Comparison of ENCODE assay signal across 8 cellular contexts in the genomic region with DNA sequence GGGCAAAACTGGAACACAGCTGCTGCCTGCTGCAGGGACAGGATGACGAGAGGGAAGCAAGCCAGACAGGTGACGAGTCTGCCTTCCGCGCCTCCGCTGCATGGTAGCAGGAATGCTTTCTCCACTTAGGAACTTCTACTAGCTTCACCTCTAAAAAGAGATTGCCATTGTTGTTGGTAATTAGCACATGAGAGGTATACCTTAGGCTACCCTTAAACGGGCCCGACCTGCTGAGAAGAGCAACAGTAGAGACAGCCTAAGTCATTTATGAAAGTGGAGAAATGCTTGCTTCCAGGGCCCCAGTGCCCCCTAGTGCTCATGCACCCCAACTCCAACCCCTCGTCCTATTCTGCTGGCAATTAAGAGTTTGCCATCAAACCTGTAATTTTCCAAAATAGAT.
A peak's percentile ranks its signal among the peaks of the same experiment; 100 is the strongest.
DNase-seq lines count a peak whose midpoint lies in the region; FAIRE-seq and TF ChIP-seq lines count a peak whose summit lies in the region.

No MANE protein-coding gene starts in this region.

- H4K12ac ChIP-seq in trophoblast cell (ENCODE audit: low read depth, low read length): no peak overlapping the region

- CTCF ChIA-PET in A673 (lab: Charles Lee) (no interaction called here), mammary epithelial cell (lab: Charles Lee; ENCODE audit: low non-redundant PET) (no interaction called here)

- H3K27ac ChIP-seq in A673 (ENCODE audit: low read depth, low read length, poor library complexity, severe bottlenecking) (no peak overlapping the region), mammary epithelial cell (ENCODE audit: insufficient read depth, low read depth, low read length) (no peak overlapping the region), trophoblast cell (ENCODE audit: low read depth, low read length) (no peak overlapping the region)

- H3K18ac ChIP-seq in trophoblast cell (ENCODE audit: low read length): no peak overlapping the region

- no peaks in the 10 kb centered on the region for H3K9me3 ChIP-seq in A673 (ENCODE audit: low read depth, low read length, poor library complexity, severe bottlenecking)
- H3K9me3 ChIP-seq in mammary epithelial cell (replicated peaks; ENCODE audit: insufficient read depth, low read length): no peaks in the 10 kb centered on the region
- no peaks in the 10 kb centered on the region for H3K9me3 ChIP-seq in trophoblast cell (ENCODE audit: insufficient read depth, low read depth, low read length)

- peaks cover 2% of the 10 kb centered on the region for H4K20me1 ChIP-seq in mammary epithelial cell (ENCODE audit: insufficient read depth, low read length)

- H2AK5ac ChIP-seq in trophoblast cell (ENCODE audit: low read length): no peak overlapping the region

- no peak overlapping the region for H3K4ac ChIP-seq in trophoblast cell (ENCODE audit: low read depth, low read length)

- no peak for FAIRE-seq in HTR-8/SVneo (lab: Jason Lieb, UNC)

- no peak overlapping the region for H3K23ac ChIP-seq in trophoblast cell (ENCODE audit: low read length)

- DNase-seq in A673 (ENCODE audit: low spot score) (peak; percentile 12), RPMI7951 (ENCODE audit: low read depth) (peak; percentile 18), mammary epithelial cell (peak; percentile 8), trophoblast cell (peak; percentile 73 to 76), HTR-8/SVneo (ENCODE audit: insufficient read length, low spot score) (no peak), NCI-H2227 (lab: John Stamatoyannopoulos, UW; ENCODE audit: unreplicated experiment) (no peak), epidermal melanocyte (ENCODE audit: insufficient read length, low spot score) (no peak)

- 72% methylated on average over 8 of the region's 8 CpGs for WGBS in mammary epithelial cell (ENCODE audit: low coverage, missing lambda C conversion rate)
- WGBS in trophoblast cell (ENCODE audit: extremely low coverage, insufficient coverage, insufficient read length): no CpG with 5 or more reads among the region's 8 CpGs

- H3K14ac ChIP-seq in trophoblast cell (ENCODE audit: low read length): no peak overlapping the region

- intact Hi-C loops in A673 (cut with micrococcal nuclease; ENCODE audit: unreplicated experiment) (no loop called here), mammary epithelial cell (cut with micrococcal nuclease) (loop anchor here (1.0 kb wide), 2 partner anchors 326 to 603 kb away; no protein-coding TSS in a partner anchor)

- no peaks in the 10 kb centered on the region for H3K4me1 ChIP-seq in A673 (ENCODE audit: insufficient read depth, low read length, poor library complexity, severe bottlenecking)
- peaks cover 20% of the 10 kb centered on the region for H3K4me1 ChIP-seq in mammary epithelial cell (ENCODE audit: insufficient read depth, low read length)
- peaks cover 10 to 12% of the 10 kb centered on the region in 2 experiments for H3K4me1 ChIP-seq in trophoblast cell (ENCODE audit: control insufficient read depth in 1 of 2, insufficient read depth in 2 of 2, low read length in 2 of 2)

- no peak overlapping the region for H4K91ac ChIP-seq in trophoblast cell (ENCODE audit: low read depth, low read length)

- H2BK120ac ChIP-seq in trophoblast cell (ENCODE audit: insufficient read depth, low read length, poor library complexity): no peak overlapping the region

- no peak overlapping the region for H3K4me2 ChIP-seq in mammary epithelial cell (ENCODE audit: insufficient read depth, low read depth, low read length)
- no peak overlapping the region for H3K4me2 ChIP-seq in trophoblast cell (ENCODE audit: low read length)

- H2AFZ ChIP-seq in mammary epithelial cell (ENCODE audit: low read depth, low read length) (no peak overlapping the region), trophoblast cell (ENCODE audit: insufficient read depth, low read length, poor library complexity) (no peak overlapping the region)

- H3K36me3 ChIP-seq in A673 (ENCODE audit: insufficient read depth, low read length, poor library complexity, severe bottlenecking) (no peaks in the 10 kb centered on the region), mammary epithelial cell (ENCODE audit: insufficient read depth, low read length) (no peaks in the 10 kb centered on the region), trophoblast cell (ENCODE audit: control insufficient read depth in 1 of 2, insufficient read depth in 2 of 2, low read length in 2 of 2) (no peaks in the 10 kb centered on the region)

- peak overlapping the region; percentile 26 for H2BK5ac ChIP-seq in trophoblast cell (ENCODE audit: low read depth, low read length, poor library complexity)

- H4K8ac ChIP-seq in trophoblast cell (ENCODE audit: low read depth, low read length): no peak overlapping the region

- no peak overlapping the region for H3K9ac ChIP-seq in mammary epithelial cell (ENCODE audit: insufficient read depth, low read length)
- H3K9ac ChIP-seq in trophoblast cell (ENCODE audit: low read length): no peak overlapping the region

- POLR2A ChIA-PET in A673 (lab: Charles Lee; ENCODE audit: low non-redundant PET): no interaction called here

- in situ Hi-C loops in mammary epithelial cell (cut with MboI; ENCODE audit: low sequenced_read_pairs in 2 of 2): no loop called here

- TF ChIP-seq CTCF in A673 (conservative IDR thresholded peaks at IDR 0.05; ENCODE audit: low read depth, low read length) (peak; percentile 40), GM12872 (IDR thresholded peaks at IDR 0.05; ENCODE audit: insufficient read depth, low read depth, low read length) (peak; percentile 70), mammary epithelial cell (conservative IDR thresholded peaks at IDR 0.05 in 1 of 2, IDR thresholded peaks at IDR 0.05 in 1 of 2; ENCODE audit: extremely low read depth in 1 of 2, insufficient read depth in 1 of 2, low read depth in 1 of 2, low read length in 2 of 2) (peak; percentile 42 to 45)

- H2BK12ac ChIP-seq in trophoblast cell (ENCODE audit: low read length): no peak overlapping the region

- dilution Hi-C loops in mammary epithelial cell (cut with HindIII; ENCODE audit: low sequenced_read_pairs): no loop called here

- peaks cover 8% of the 10 kb centered on the region for H3K79me1 ChIP-seq in trophoblast cell (ENCODE audit: low read length)

- H3K27me3 ChIP-seq in A673 (replicated peaks; ENCODE audit: insufficient read depth, low read depth, low read length, poor library complexity): no peaks in the 10 kb centered on the region
- H3K27me3 ChIP-seq in mammary epithelial cell (ENCODE audit: insufficient read depth, low read length): no peaks in the 10 kb centered on the region
- no peaks in the 10 kb centered on the region for H3K27me3 ChIP-seq in trophoblast cell (ENCODE audit: insufficient read depth, low read length)

- H3K4me3 ChIP-seq in A673 (ENCODE audit: low read depth, low read length, poor library complexity, severe bottlenecking) (no peak overlapping the region), mammary epithelial cell (replicated peaks in 1 of 3; ENCODE audit: insufficient read depth in 1 of 3, low read depth in 2 of 3, low read length in 3 of 3) (no peak overlapping the region), trophoblast cell (ENCODE audit: low read depth, low read length) (no peak overlapping the region)

- no TSS peak for BruUV-seq in A673 (replicated peaks; lab: Mats Ljungman, UMichigan)
- BruUV-seq in mammary epithelial cell (replicated peaks; lab: Mats Ljungman, UMichigan): no TSS peak

- H3K79me2 ChIP-seq in mammary epithelial cell (ENCODE audit: insufficient read depth, low read length) (no peaks in the 10 kb centered on the region), trophoblast cell (ENCODE audit: control insufficient read depth, insufficient read depth, low read length, poor library complexity) (no peaks in the 10 kb centered on the region)

Comparison
In these comparisons a context has a peak if more than half of its experiments do, and no peak if none do; other contexts are left out.
1. DNase-seq: peak in A673 (single experiment), RPMI7951 (single experiment), mammary epithelial cell (single experiment) and trophoblast cell (2 of 2); none in HTR-8/SVneo (single experiment), NCI-H2227 (single experiment) and epidermal melanocyte (single experiment).
2. Peak in every context shown above with its lines, with median percentiles within 50 percentile points of each other: CTCF ChIP-seq.